Comparison of ENCODE assay signal across 6 cellular contexts in genomic region chr11:71397961-71398360, GRCh38.
"Had no signal": no experiment of that assay in that cellular context is flagged by ENCODE, and none has a peak within 500 bp of the region (broad histone marks: within the 10 kb centered on the region; RNA-seq: fewer than 3 reads in every experiment).

No MANE protein-coding gene starts in this region.

- H3K9ac ChIP-seq: GM23248 had no signal

- H2AFZ ChIP-seq: GM23248 had no signal

- ATAC-seq: K562 had no signal

- H3K4me3 ChIP-seq: GM23248, K562 had no signal

- H3K27ac Mint-ChIP-seq: H9 had no signal

- H3K27ac ChIP-seq: GM23248 had no signal

- H3K4me3 Mint-ChIP-seq: H9 had no signal

- DNase-seq: GM23248, GOT3, H9, HCEC 1CT, IMR-90 had no signal
